ENCODE assay signal across 8 cellular contexts in genomic region chr3:27632431-27633223, GRCh38.
DNase-seq lines count a peak whose midpoint lies in the region; ATAC-seq and TF ChIP-seq lines count a peak whose summit lies in the region.

No MANE protein-coding gene starts in this region.

- ATAC-seq in GM19023 (IDR thresholded peaks at IDR 0.05; ENCODE audit: unreplicated experiment) (peak; percentile 92), HG03139 (IDR thresholded peaks at IDR 0.05; ENCODE audit: unreplicated experiment) (peak; percentile 89), Panc1 (peak; percentile 82), Right ventricle myocardium inferior (peak; percentile 82)

- intact Hi-C loops in Panc1 (cut with micrococcal nuclease; ENCODE audit: unreplicated experiment) = loop anchor here (2.0 to 5.0 kb wide), 2 partner anchors 98 to 150 kb away; partner anchors contain the start of gene SLC4A7
- intact Hi-C loops in Right ventricle myocardium inferior (cut with DNase I) = no loop called here
- intact Hi-C loops in posterior vena cava (cut with DNase I) = no loop called here
- intact Hi-C loops in vagina (cut with DNase I) = no loop called here

- H3K27me3 Mint-ChIP-seq in activated naive CD4-positive, alpha-beta T cell treated with anti-CD3 and anti-CD28 coated beads, Interleukin-2, amount 10 ng/mL, durations not matched to agents 7 days and 5 days = peaks cover 4% of the 10 kb centered on the region

- H3K9me3 ChIP-seq in Panc1 (ENCODE audit: control insufficient read depth, insufficient read depth, low read depth, low read length) (no peaks in the 10 kb centered on the region), vagina (no peaks in the 10 kb centered on the region)

- in situ Hi-C loops in Panc1 (cut with HindIII; ENCODE audit: low pct_unique_long_range_greater_than_20kb, low sequenced_read_pairs) = no loop called here

- H3K9me3 Mint-ChIP-seq in activated naive CD4-positive, alpha-beta T cell treated with anti-CD3 and anti-CD28 coated beads, Interleukin-2, amount 10 ng/mL, durations not matched to agents 7 days and 5 days = no peaks in the 10 kb centered on the region

- H3K4me1 ChIP-seq in Panc1 (ENCODE audit: control insufficient read depth, insufficient read depth, low read length) (peaks cover 34% of the 10 kb centered on the region), vagina (no peaks in the 10 kb centered on the region)

- peak overlapping the region; percentile 86 for H3K4me3 Mint-ChIP-seq in activated naive CD4-positive, alpha-beta T cell treated with anti-CD3 and anti-CD28 coated beads, Interleukin-2, amount 10 ng/mL, durations not matched to agents 7 days and 5 days

- H3K36me3 ChIP-seq in Panc1 (ENCODE audit: control insufficient read depth, insufficient read depth, low read length) = no peaks in the 10 kb centered on the region
- H3K36me3 ChIP-seq in vagina = no peaks in the 10 kb centered on the region

- H3K27ac ChIP-seq in Panc1 (ENCODE audit: low read length) (peak overlapping the region; percentile 94), vagina (peak overlapping the region; percentile 81)

- H3K27me3 ChIP-seq in Panc1 (ENCODE audit: control insufficient read depth, insufficient read depth, low read length) (no peaks in the 10 kb centered on the region), vagina (no peaks in the 10 kb centered on the region)

- CTCF ChIA-PET in Panc1 (lab: Charles Lee) = no interaction called here
- CTCF ChIA-PET in activated naive CD4-positive, alpha-beta T cell treated with anti-CD3 and anti-CD28 coated beads, Interleukin-2, amount 10 ng/mL, durations not matched to agents 7 days and 5 days (lab: Charles Lee) = interaction anchor here (0.9 to 2.2 kb wide), 2 partner anchors 48 to 50 kb away, joined by 5 to 7 read pairs; no protein-coding TSS in a partner anchor

- peaks cover 40% of the 10 kb centered on the region for H3K4me1 Mint-ChIP-seq in activated naive CD4-positive, alpha-beta T cell treated with anti-CD3 and anti-CD28 coated beads, Interleukin-2, amount 10 ng/mL, durations not matched to agents 7 days and 5 days

- DNase-seq in AML-193 (lab: John Stamatoyannopoulos, UW) (peak; percentile 69 to 81), Panc1 (ENCODE audit: low read depth, low spot score) (no peak), Right ventricle myocardium inferior (ENCODE audit: missing footprints) (peak; percentile 73), posterior vena cava (ENCODE audit: low spot score) (peak; percentile 90), vagina (ENCODE audit: extremely low spot score in 2 of 2) (no peak)
- peak; percentile 55 for DNase-seq in activated naive CD4-positive, alpha-beta T cell treated with anti-CD3 and anti-CD28 coated beads, Interleukin-2, amount 10 ng/mL, durations not matched to agents 7 days and 5 days

- TF ChIP-seq CTCF in Panc1 (IDR thresholded peaks at IDR 0.05) = no peak
- TF ChIP-seq CTCF in vagina (IDR thresholded peaks at IDR 0.05) = no peak

- peak overlapping the region; percentile 93 for H3K27ac Mint-ChIP-seq in activated naive CD4-positive, alpha-beta T cell treated with anti-CD3 and anti-CD28 coated beads, Interleukin-2, amount 10 ng/mL, durations not matched to agents 7 days and 5 days

- H3K4me3 ChIP-seq in Panc1 (ENCODE audit: low read depth in 2 of 2, low read length in 2 of 2) (peak overlapping the region; percentile 42 to 64), vagina (peak overlapping the region; percentile 53 to 72)

- BruUV-seq in Panc1 (replicated peaks; lab: Mats Ljungman, UMichigan) = no TSS peak

- peak in 1 of 2 donors; percentile 11 for TF ChIP-seq POLR2A in vagina (IDR thresholded peaks at IDR 0.05)

- POLR2A ChIA-PET in Panc1 (lab: Charles Lee) = interaction anchor here (0.6 to 1.0 kb wide), 4 partner anchors 11 to 97 kb away, joined by 3 read pairs; no protein-coding TSS in a partner anchor

- peaks cover 2% of the 10 kb centered on the region for H3K36me3 Mint-ChIP-seq in activated naive CD4-positive, alpha-beta T cell treated with anti-CD3 and anti-CD28 coated beads, Interleukin-2, amount 10 ng/mL, durations not matched to agents 7 days and 5 days

Comparison
In these comparisons a context has a peak if more than half of its experiments do, and no peak if none do; other contexts are left out.
1. DNase-seq: peak in AML-193 (2 of 2), activated naive CD4-positive, alpha-beta T cell treated with anti-CD3 and anti-CD28 coated beads, Interleukin-2, amount 10 ng/mL, durations not matched to agents 7 days and 5 days (single experiment), Right ventricle myocardium inferior (single experiment) and posterior vena cava (single experiment); none in Panc1 (single experiment) and vagina (0 of 2).
2. Peak in every context shown above with its lines, with median percentiles within 50 percentile points of each other: ATAC-seq.